Comparison of ENCODE assay signal across 16 cellular contexts in genomic region chr15:25175033-25175788, GRCh38.
A peak's percentile ranks its signal among the peaks of the same experiment; 100 is the strongest.
DNase-seq lines count a peak whose midpoint lies in the region; ATAC-seq, FAIRE-seq and TF ChIP-seq lines count a peak whose summit lies in the region.
"Had no signal": no experiment of that assay in that cellular context is flagged by ENCODE, and none has a peak within 500 bp of the region (broad histone marks: within the 10 kb centered on the region; RNA-seq: fewer than 3 reads in every experiment).

No MANE protein-coding gene starts in this region.

- H3K4me1 ChIP-seq in right lobe of liver (no peaks in the 10 kb centered on the region), HepG2 (ENCODE audit: insufficient read depth, low read length) (no peaks in the 10 kb centered on the region), esophagus muscularis mucosa (no peaks in the 10 kb centered on the region)
- H3K4me1 ChIP-seq: upper lobe of left lung had no signal

- no peak for TF ChIP-seq CTCF in right lobe of liver (IDR thresholded peaks at IDR 0.05)
- TF ChIP-seq CTCF in HepG2 (CRISPR knock-in tag; IDR thresholded peaks at IDR 0.05) = no peak
- no peak for TF ChIP-seq CTCF in esophagus muscularis mucosa (IDR thresholded peaks at IDR 0.05)
- no peak for TF ChIP-seq CTCF in natural killer cell (IDR thresholded peaks at IDR 0.05)

- no peaks in the 10 kb centered on the region for H4K20me1 ChIP-seq in HepG2 (ENCODE audit: insufficient read depth, low read length)

- no peak overlapping the region for H3K27ac Mint-ChIP-seq in natural killer cell
- H3K27ac Mint-ChIP-seq: activated T-helper 17 cell treated with anti-CD3 and anti-CD28 coated beads, Interleukin-2, amount 50 U/mL, for 72 hours; nephron progenitor cell; stimulated activated effector memory CD8-positive, alpha-beta T cell treated with anti-CD3 and anti-CD28 coated beads, Interleukin-12 subunit alpha, Interleukin-12 subunit beta, amount 100 ng/mL, for 72 hours had no signal

- POLR2A ChIA-PET in HepG2 (lab: Yijun Ruan, JAX) = no interaction called here

- TF ChIP-seq EP300 in HepG2 (IDR thresholded peaks at IDR 0.05; ENCODE audit: low read depth in 2 of 2, low read length in 2 of 2) = no peak
- TF ChIP-seq EP300 in HepG2 (CRISPR knock-in tag; IDR thresholded peaks at IDR 0.05; ENCODE audit: borderline replicate concordance) = no peak
- TF ChIP-seq EP300 in esophagus muscularis mucosa (IDR thresholded peaks at IDR 0.05) = no peak

- H3K36me3 ChIP-seq in right lobe of liver (no peaks in the 10 kb centered on the region), HepG2 (replicated peaks in 1 of 2; ENCODE audit: control insufficient read depth in 1 of 2, insufficient read depth in 2 of 2, low read length in 2 of 2) (no peaks in the 10 kb centered on the region), esophagus muscularis mucosa (no peaks in the 10 kb centered on the region)
- H3K36me3 ChIP-seq: upper lobe of left lung had no signal

- in situ Hi-C loops in HepG2 (cut with HindIII; ENCODE audit: extremely low pct_ligation_motif_present, low pct_unique_long_range_greater_than_20kb) = no loop called here

- H2AFZ ChIP-seq in HepG2 (ENCODE audit: low read length) = no peak overlapping the region

- H3K36me3 Mint-ChIP-seq in natural killer cell = no peaks in the 10 kb centered on the region
- H3K36me3 Mint-ChIP-seq: stimulated activated effector memory CD8-positive, alpha-beta T cell treated with anti-CD3 and anti-CD28 coated beads, Interleukin-12 subunit alpha, Interleukin-12 subunit beta, amount 100 ng/mL, for 72 hours had no signal

- H3K79me2 ChIP-seq in HepG2 (ENCODE audit: insufficient read depth, low read length) = no peaks in the 10 kb centered on the region

- intact Hi-C loops in right lobe of liver (cut with DNase I) (no loop called here), HepG2 (cut with micrococcal nuclease; ENCODE audit: unreplicated experiment) (no loop called here), esophagus muscularis mucosa (cut with DNase I) (no loop called here), natural killer cell (cut with micrococcal nuclease) (no loop called here)

- H3K9me3 Mint-ChIP-seq in natural killer cell = peaks cover 3 to 4% of the 10 kb centered on the region in 2 donors

- H3K4me1 Mint-ChIP-seq in natural killer cell = no peaks in the 10 kb centered on the region
- H3K4me1 Mint-ChIP-seq: activated T-helper 17 cell treated with anti-CD3 and anti-CD28 coated beads, Interleukin-2, amount 50 U/mL, for 72 hours; nephron progenitor cell; stimulated activated effector memory CD8-positive, alpha-beta T cell treated with anti-CD3 and anti-CD28 coated beads, Interleukin-12 subunit alpha, Interleukin-12 subunit beta, amount 100 ng/mL, for 72 hours had no signal

- H3K4me3 Mint-ChIP-seq in natural killer cell = no peak overlapping the region
- H3K4me3 Mint-ChIP-seq: activated T-helper 17 cell treated with anti-CD3 and anti-CD28 coated beads, Interleukin-2, amount 50 U/mL, for 72 hours; nephron progenitor cell; stimulated activated effector memory CD8-positive, alpha-beta T cell treated with anti-CD3 and anti-CD28 coated beads, Interleukin-12 subunit alpha, Interleukin-12 subunit beta, amount 100 ng/mL, for 72 hours had no signal

- WGBS in right lobe of liver (ENCODE audit: insufficient coverage, low coverage, low lambda C conversion rate, missing lambda C conversion rate) = no CpG with 5 or more reads among the region's 8 CpGs
- no CpG with 5 or more reads among the region's 8 CpGs for WGBS in HepG2 (ENCODE audit: low lambda C conversion rate)
- 87% methylated on average over 5 of the region's 8 CpGs for WGBS in esophagus muscularis mucosa

- DNase-seq in right lobe of liver (peak; percentile 8 to 40 (median 28)), HepG2 (ENCODE audit: low spot score) (no peak), esophagus muscularis mucosa (ENCODE audit: extremely low spot score) (peak; percentile 57), natural killer cell (peak; percentile 8), DMS79 treated with DMSO at 0.1 percent for 48 hours (lab: John Stamatoyannopoulos, UW) (no peak)
- DNase-seq in stimulated activated naive CD8-positive, alpha-beta T cell treated with anti-CD3 and anti-CD28 coated beads, Interleukin-15, Interleukin-2, amounts not matched to agents 100 U/mL and 50 U/mL, for 24 hours = no peak
- DNase-seq: AML-193, NCI-H2081, NCI-H69, nephron progenitor cell had no signal

- CTCF ChIA-PET in HepG2 (lab: Yijun Ruan, JAX; ENCODE audit: low intra/inter-chr PET ratio, low total read pairs) = no interaction called here

- no peaks in the 10 kb centered on the region for H3K9me3 ChIP-seq in right lobe of liver
- peaks cover 99% of the 10 kb centered on the region for H3K9me3 ChIP-seq in HepG2 (ENCODE audit: low read length)
- H3K9me3 ChIP-seq in esophagus muscularis mucosa = peaks cover 0 to 76% (median 45%) of the 10 kb centered on the region in 4 donors

- H3K27me3 ChIP-seq in right lobe of liver = no peaks in the 10 kb centered on the region
- H3K27me3 ChIP-seq in HepG2 (ENCODE audit: control insufficient read depth in 1 of 2, insufficient read depth in 2 of 2, low read length in 2 of 2) = no peaks in the 10 kb centered on the region; a peak in 1 of 5 replicates
- no peaks in the 10 kb centered on the region for H3K27me3 ChIP-seq in esophagus muscularis mucosa
- H3K27me3 ChIP-seq: upper lobe of left lung had no signal

- H3K27ac ChIP-seq in right lobe of liver (no peak overlapping the region), HepG2 (ENCODE audit: extremely low read length, insufficient read depth, low read length) (no peak overlapping the region), esophagus muscularis mucosa (replicated peaks in 1 of 4) (no peak overlapping the region)
- H3K27ac ChIP-seq: upper lobe of left lung had no signal

- H3K4me2 ChIP-seq in HepG2 (ENCODE audit: low read depth, low read length) = no peak overlapping the region

- H3K4me3 ChIP-seq in right lobe of liver = no peak overlapping the region
- no peak overlapping the region for H3K4me3 ChIP-seq in HepG2 (replicated peaks in 1 of 3; ENCODE audit: insufficient read depth in 1 of 3, low read depth in 2 of 3, low read length in 3 of 3)
- no peak overlapping the region for H3K4me3 ChIP-seq in esophagus muscularis mucosa
- H3K4me3 ChIP-seq: upper lobe of left lung had no signal

- no peak for TF ChIP-seq RAD21 in HepG2 (CRISPR knock-in tag; IDR thresholded peaks at IDR 0.05)

- BruUV-seq in HepG2 (replicated peaks; lab: Mats Ljungman, UMichigan) = no TSS peak

- ATAC-seq in right lobe of liver = no peak
- no peak for ATAC-seq in HepG2
- no peak for ATAC-seq in natural killer cell
- ATAC-seq in HG03432 (IDR thresholded peaks at IDR 0.05; ENCODE audit: unreplicated experiment) = no peak
- ATAC-seq in GM19463 (IDR thresholded peaks at IDR 0.05; ENCODE audit: unreplicated experiment) = no peak
- no peak for ATAC-seq in stimulated activated naive CD8-positive, alpha-beta T cell treated with anti-CD3 and anti-CD28 coated beads, Interleukin-15, Interleukin-2, amounts not matched to agents 100 U/mL and 50 U/mL, for 24 hours
- ATAC-seq: activated T-helper 17 cell treated with anti-CD3 and anti-CD28 coated beads, Interleukin-2, amount 50 U/mL, for 72 hours; stimulated activated effector memory CD8-positive, alpha-beta T cell treated with anti-CD3 and anti-CD28 coated beads, Interleukin-12 subunit alpha, Interleukin-12 subunit beta, amount 100 ng/mL, for 72 hours had no signal

- FAIRE-seq in HepG2 (lab: Jason Lieb, UNC) = no peak
- FAIRE-seq: RCC 7860 had no signal

- no peaks in the 10 kb centered on the region for H3K27me3 Mint-ChIP-seq in natural killer cell (ENCODE audit: low read depth in 2 of 2)
- H3K27me3 Mint-ChIP-seq: activated T-helper 17 cell treated with anti-CD3 and anti-CD28 coated beads, Interleukin-2, amount 50 U/mL, for 72 hours had no signal

- H3K9ac ChIP-seq in HepG2 (ENCODE audit: insufficient read depth, low read depth, low read length) = no peak overlapping the region

- TF ChIP-seq POLR2A in right lobe of liver (IDR thresholded peaks at IDR 0.05) (no peak), HepG2 (IDR thresholded peaks at IDR 0.05; ENCODE audit: insufficient read depth in 1 of 2, low read depth in 2 of 2, low read length in 2 of 2) (no peak), esophagus muscularis mucosa (IDR thresholded peaks at IDR 0.05; ENCODE audit: low read depth) (no peak)

TF ChIP-seq in HepG2, 621 proteins besides CTCF, POLR2A, EP300 and RAD21:
- no peak for TF ChIP-seq ZNF670 (CRISPR knock-in tag; IDR thresholded peaks at IDR 0.05; ENCODE audit: borderline replicate concordance)
- no peak for TF ChIP-seq BORCS8-MEF2B (CRISPR knock-in tag; IDR thresholded peaks at IDR 0.05)
- no peak for TF ChIP-seq ASH2L (IDR thresholded peaks at IDR 0.05; ENCODE audit: insufficient read length, low read depth, low read length)
- TF ChIP-seq ETV6 (CRISPR knock-in tag; conservative IDR thresholded peaks at IDR 0.05) = no peak
- TF ChIP-seq CEBPG (CRISPR knock-in tag; IDR thresholded peaks at IDR 0.05) = no peak
- no peak for TF ChIP-seq EED (CRISPR knock-in tag; IDR thresholded peaks at IDR 0.05)
- TF ChIP-seq PHF21A (CRISPR knock-in tag; IDR thresholded peaks at IDR 0.05) = no peak
- TF ChIP-seq PAF1 (CRISPR knock-in tag; IDR thresholded peaks at IDR 0.05) = no peak

Comparison
In these comparisons a context has a peak if more than half of its experiments do, and no peak if none do; other contexts are left out.
1. DNase-seq: peak in right lobe of liver (3 of 3), esophagus muscularis mucosa (single experiment) and natural killer cell (single experiment); none in HepG2 (single experiment), stimulated activated naive CD8-positive, alpha-beta T cell treated with anti-CD3 and anti-CD28 coated beads, Interleukin-15, Interleukin-2, amounts not matched to agents 100 U/mL and 50 U/mL, for 24 hours (single experiment) and DMS79 treated with DMSO at 0.1 percent for 48 hours (single experiment).